In the genomic region with DNA sequence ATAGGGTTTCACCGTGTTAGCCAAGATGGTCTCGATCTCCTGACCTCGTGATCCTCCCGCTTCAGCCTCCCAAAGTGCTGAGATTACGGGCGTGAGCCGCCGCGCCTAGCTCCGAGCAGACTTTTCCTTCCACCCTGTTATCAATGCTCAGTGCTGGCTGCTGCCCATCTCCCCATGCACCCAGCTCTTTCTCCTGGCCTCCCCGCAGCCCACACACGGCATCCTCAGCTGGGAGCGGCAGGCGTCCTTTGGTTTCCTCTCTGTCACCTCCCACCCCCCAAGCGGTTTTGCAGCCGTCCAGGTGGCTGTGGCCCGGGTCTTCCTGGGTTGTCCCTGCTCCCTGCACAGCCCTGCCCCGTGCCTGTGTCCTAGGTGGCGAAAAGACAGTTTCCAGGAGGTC, we compare ENCODE assay signal across 1 cellular context.
TF ChIP-seq lines count a peak whose summit lies in the region.

No MANE protein-coding gene starts in this region.

TF ChIP-seq in H1, 55 proteins besides CTCF, POLR2A, EP300 and RAD21:
- no peak for TF ChIP-seq TEAD4 (IDR thresholded peaks at IDR 0.05; ENCODE audit: low read depth, low read length)
- no peak for TF ChIP-seq ASH2L (IDR thresholded peaks at IDR 0.05; ENCODE audit: low read length)
- no peak for TF ChIP-seq JUN (IDR thresholded peaks at IDR 0.05; ENCODE audit: low read depth, low read length)
- no peak for TF ChIP-seq KDM4A (IDR thresholded peaks at IDR 0.05; ENCODE audit: low read depth, low read length, severe bottlenecking)
- no peak for TF ChIP-seq HDAC2 (IDR thresholded peaks at IDR 0.05; ENCODE audit: borderline replicate concordance in 1 of 2, low read depth in 2 of 2, low read length in 2 of 2)
- no peak for TF ChIP-seq SIRT6 (IDR thresholded peaks at IDR 0.05; ENCODE audit: low read length)
- no peak for TF ChIP-seq CBX5 (IDR thresholded peaks at IDR 0.05; ENCODE audit: low read depth, low read length)
- TF ChIP-seq, protein P1, sequence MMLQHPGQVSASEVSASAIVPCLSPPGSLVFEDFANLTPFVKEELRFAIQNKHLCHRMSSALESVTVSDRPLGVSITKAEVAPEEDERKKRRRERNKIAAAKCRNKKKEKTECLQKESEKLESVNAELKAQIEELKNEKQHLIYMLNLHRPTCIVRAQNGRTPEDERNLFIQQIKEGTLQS (IDR thresholded peaks at IDR 0.05; ENCODE audit: insufficient read depth, low read depth, low read length): no peak
- TF ChIP-seq, protein P2, sequence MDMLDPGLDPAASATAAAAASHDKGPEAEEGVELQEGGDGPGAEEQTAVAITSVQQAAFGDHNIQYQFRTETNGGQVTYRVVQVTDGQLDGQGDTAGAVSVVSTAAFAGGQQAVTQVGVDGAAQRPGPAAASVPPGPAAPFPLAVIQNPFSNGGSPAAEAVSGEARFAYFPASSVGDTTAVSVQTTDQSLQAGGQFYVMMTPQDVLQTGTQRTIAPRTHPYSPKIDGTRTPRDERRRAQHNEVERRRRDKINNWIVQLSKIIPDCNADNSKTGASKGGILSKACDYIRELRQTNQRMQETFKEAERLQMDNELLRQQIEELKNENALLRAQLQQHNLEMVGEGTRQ (IDR thresholded peaks at IDR 0.05; ENCODE audit: low read length): no peak
- TF ChIP-seq RBBP5 (IDR thresholded peaks at IDR 0.05; ENCODE audit: borderline replicate concordance, low read depth, low read length): no peak
- TF ChIP-seq MAFK (IDR thresholded peaks at IDR 0.05; ENCODE audit: low read depth, low read length): no peak
- TF ChIP-seq KDM5A (IDR thresholded peaks at IDR 0.05; ENCODE audit: low read length): no peak
- no peak for TF ChIP-seq CREB1 (IDR thresholded peaks at IDR 0.05)
- TF ChIP-seq TCF12 (IDR thresholded peaks at IDR 0.05; ENCODE audit: low read depth, low read length): no peak
- TF ChIP-seq RNF2 (IDR thresholded peaks at IDR 0.05; ENCODE audit: borderline replicate concordance, low read depth, low read length, missing control alignments, poor library complexity, severe bottlenecking): no peak
